Comparison of ENCODE assay signal across 38 cellular contexts in genomic region chr22:48233586-48233985, GRCh38.
"Had no signal": no experiment of that assay in that cellular context is flagged by ENCODE, and none has a peak within 500 bp of the region (broad histone marks: within the 10 kb centered on the region; RNA-seq: fewer than 3 reads in every experiment).

No MANE protein-coding gene starts in this region.

- H3K4me1 Mint-ChIP-seq: activated naive CD4-positive, alpha-beta T cell treated with anti-CD3 and anti-CD28 coated beads, Interleukin-2, amount 10 ng/mL, durations not matched to agents 7 days and 5 days; activated naive CD4-positive, alpha-beta T cell treated with anti-CD3 and anti-CD28 coated beads, Interleukin-2, amount 50 U/mL, for 24 hours; activated naive CD8-positive, alpha-beta T cell treated with anti-CD3 and anti-CD28 coated beads for 36 hours; activated naive CD8-positive, alpha-beta T cell treated with anti-CD3 and anti-CD28 coated beads, Interleukin-2, amount 10 ng/mL, durations not matched to agents 7 days and 5 days; activated naive CD8-positive, alpha-beta T cell treated with anti-CD3 and anti-CD28 coated beads, Interleukin-2, amount 50 U/mL, for 24 hours; activated T-helper 17 cell treated with anti-CD3 and anti-CD28 coated beads, Interleukin-2, amount 50 U/mL, for 72 hours; central memory CD8-positive, alpha-beta T cell had no signal

- ATAC-seq: activated naive CD4-positive, alpha-beta T cell treated with anti-CD3 and anti-CD28 coated beads, Interleukin-2, amount 50 U/mL, for 72 hours; activated naive CD8-positive, alpha-beta T cell treated with anti-CD3 and anti-CD28 coated beads, Interleukin-2, amount 50 U/mL, for 24 hours; activated T-cell treated with anti-CD3 and anti-CD28 coated beads, Interleukin-2, amount 50 U/mL, for 4 hours; activated T-cell treated with anti-CD3 and anti-CD28 coated beads, Interleukin-2, amount 50 U/mL, for 72 hours; activated T-helper 17 cell treated with anti-CD3 and anti-CD28 coated beads, Interleukin-2, amount 50 U/mL, for 72 hours; body of pancreas had no signal

- H3K27ac Mint-ChIP-seq: activated naive CD4-positive, alpha-beta T cell treated with anti-CD3 and anti-CD28 coated beads for 36 hours; activated naive CD4-positive, alpha-beta T cell treated with anti-CD3 and anti-CD28 coated beads, Interleukin-2, amount 10 ng/mL, durations not matched to agents 7 days and 5 days; activated naive CD4-positive, alpha-beta T cell treated with anti-CD3 and anti-CD28 coated beads, Interleukin-2, amount 50 U/mL, for 24 hours; activated naive CD4-positive, alpha-beta T cell treated with anti-CD3 and anti-CD28 coated beads, Interleukin-2, amount 50 U/mL, for 72 hours; activated naive CD8-positive, alpha-beta T cell; activated naive CD8-positive, alpha-beta T cell treated with anti-CD3 and anti-CD28 coated beads for 36 hours; activated naive CD8-positive, alpha-beta T cell treated with anti-CD3 and anti-CD28 coated beads, Interleukin-2, amount 10 ng/mL, durations not matched to agents 7 days and 5 days; activated naive CD8-positive, alpha-beta T cell treated with anti-CD3 and anti-CD28 coated beads, Interleukin-2, amount 50 U/mL, for 24 hours; activated T-cell treated with anti-CD3 and anti-CD28 coated beads, Interleukin-2, amount 50 U/mL, for 24 hours; activated T-cell treated with anti-CD3 and anti-CD28 coated beads, Interleukin-2, amount 50 U/mL, for 72 hours; activated T-helper 1 cell treated with anti-CD3 and anti-CD28 coated beads, Interleukin-12 subunit alpha, Interleukin-12 subunit beta, Interleukin-2, Interleukin-4 antibody, amounts not matched to agents 30 ng/mL and 10 ng/mL and 1 ng/mL, durations not matched to agents 14 hours and 24 hours and 36 hours; activated T-helper 17 cell treated with anti-CD3 and anti-CD28 coated beads, Interleukin-2, amount 50 U/mL, for 72 hours; activated T-helper 2 cell treated with anti-CD3 and anti-CD28 coated beads, Interferon-gamma antibody, Interleukin-2, Interleukin-4, amounts not matched to agents 10 μg/mL and 5 μg/mL and 100 μg/mL, durations not matched to agents 14 hours and 24 hours and 36 hours; brain had no signal

- H3K27me3 Mint-ChIP-seq: activated naive CD4-positive, alpha-beta T cell treated with anti-CD3 and anti-CD28 coated beads, Interleukin-2, amount 10 ng/mL, durations not matched to agents 7 days and 5 days; activated naive CD8-positive, alpha-beta T cell treated with anti-CD3 and anti-CD28 coated beads for 36 hours had no signal

- H3K36me3 ChIP-seq: adrenal gland, ascending aorta, brain microvascular endothelial cell, breast epithelium, cardiac muscle cell had no signal

- DNase-seq: activated effector memory CD4-positive, alpha-beta T cell treated with Interleukin-2 at 50 U/mL for 16 hours; activated gamma-delta T cell; activated gamma-delta T cell treated with Interleukin-2 at 50 U/mL for 16 hours; activated naive CD4-positive, alpha-beta T cell; activated naive CD4-positive, alpha-beta T cell treated with anti-CD3 and anti-CD28 coated beads for 36 hours; activated naive CD4-positive, alpha-beta T cell treated with anti-CD3 and anti-CD28 coated beads, Interleukin-2, amount 10 ng/mL, durations not matched to agents 7 days and 5 days; activated naive CD4-positive, alpha-beta T cell treated with anti-CD3 and anti-CD28 coated beads, Interleukin-2, amount 50 U/mL, for 16 hours; activated naive CD4-positive, alpha-beta T cell treated with Interleukin-2 at 50 U/mL for 16 hours; activated naive CD8-positive, alpha-beta T cell treated with anti-CD3 and anti-CD28 coated beads for 36 hours; activated naive CD8-positive, alpha-beta T cell treated with anti-CD3 and anti-CD28 coated beads, Interleukin-2, amount 10 ng/mL, durations not matched to agents 7 days and 5 days; activated naive CD8-positive, alpha-beta T cell treated with anti-CD3 and anti-CD28 coated beads, Interleukin-2, amount 50 U/mL, for 24 hours; activated T-cell treated with anti-CD3 and anti-CD28 coated beads, Interleukin-2, amount 50 U/mL, for 24 hours; activated T-cell treated with anti-CD3 and anti-CD28 coated beads, Interleukin-2, amount 50 U/mL, for 4 hours; activated T-cell treated with anti-CD3 and anti-CD28 coated beads, Interleukin-2, amount 50 U/mL, for 48 hours; activated T-cell treated with anti-CD3 and anti-CD28 coated beads, Interleukin-2, amount 50 U/mL, for 72 hours; amniotic stem cell; amygdala; anterior cingulate cortex; aorta; body of pancreas; brain microvascular endothelial cell; caudate nucleus; central memory CD4-positive, alpha-beta T cell; cerebellar nuclear complex had no signal

- FAIRE-seq: astrocyte, bronchial epithelial cell had no signal

- H3K9me3 ChIP-seq: adrenal gland had no signal

- H3K27ac ChIP-seq: adrenal gland, ascending aorta, body of pancreas, brain microvascular endothelial cell, breast epithelium, cardiac muscle cell had no signal

- H3K27me3 ChIP-seq: adrenal gland, ascending aorta, body of pancreas, brain microvascular endothelial cell, cardiac muscle cell had no signal

- H3K4me3 Mint-ChIP-seq: activated naive CD4-positive, alpha-beta T cell treated with anti-CD3 and anti-CD28 coated beads for 36 hours; activated naive CD4-positive, alpha-beta T cell treated with anti-CD3 and anti-CD28 coated beads, Interleukin-2, amount 10 ng/mL, durations not matched to agents 7 days and 5 days; activated naive CD4-positive, alpha-beta T cell treated with anti-CD3 and anti-CD28 coated beads, Interleukin-2, amount 50 U/mL, for 24 hours; activated naive CD8-positive, alpha-beta T cell; activated naive CD8-positive, alpha-beta T cell treated with anti-CD3 and anti-CD28 coated beads for 36 hours; activated naive CD8-positive, alpha-beta T cell treated with anti-CD3 and anti-CD28 coated beads, Interleukin-2, amount 10 ng/mL, durations not matched to agents 7 days and 5 days; activated naive CD8-positive, alpha-beta T cell treated with anti-CD3 and anti-CD28 coated beads, Interleukin-2, amount 50 U/mL, for 24 hours; activated T-cell treated with anti-CD3 and anti-CD28 coated beads, Interleukin-2, amount 50 U/mL, for 24 hours; activated T-cell treated with anti-CD3 and anti-CD28 coated beads, Interleukin-2, amount 50 U/mL, for 4 hours; activated T-cell treated with anti-CD3 and anti-CD28 coated beads, Interleukin-2, amount 50 U/mL, for 72 hours; activated T-helper 1 cell treated with anti-CD3 and anti-CD28 coated beads, Interleukin-12 subunit alpha, Interleukin-12 subunit beta, Interleukin-2, Interleukin-4 antibody, amounts not matched to agents 30 ng/mL and 10 ng/mL and 1 ng/mL, durations not matched to agents 14 hours and 24 hours and 36 hours; activated T-helper 17 cell treated with anti-CD3 and anti-CD28 coated beads, Interleukin-2, amount 50 U/mL, for 72 hours; brain; central memory CD8-positive, alpha-beta T cell had no signal

- H3K4me1 ChIP-seq: adrenal gland, ascending aorta, body of pancreas, breast epithelium had no signal

- H3K36me3 Mint-ChIP-seq: activated naive CD4-positive, alpha-beta T cell treated with anti-CD3 and anti-CD28 coated beads, Interleukin-2, amount 10 ng/mL, durations not matched to agents 7 days and 5 days; activated naive CD4-positive, alpha-beta T cell treated with anti-CD3 and anti-CD28 coated beads, Interleukin-2, amount 50 U/mL, for 24 hours; activated naive CD8-positive, alpha-beta T cell; activated naive CD8-positive, alpha-beta T cell treated with anti-CD3 and anti-CD28 coated beads, Interleukin-2, amount 10 ng/mL, durations not matched to agents 7 days and 5 days; brain had no signal

- H3K4me3 ChIP-seq: adrenal gland, ascending aorta, body of pancreas, breast epithelium, cardiac muscle cell had no signal
